24 cellular contexts compared by ENCODE assay signal in genomic region chr6:169119669-169120068, GRCh38.
"Had no signal": no experiment of that assay in that cellular context is flagged by ENCODE, and none has a peak within 500 bp of the region (broad histone marks: within the 10 kb centered on the region; RNA-seq: fewer than 3 reads in every experiment).

No MANE protein-coding gene starts in this region.

- H3K27me3 ChIP-seq: colonic mucosa, esophagus squamous epithelium, foreskin keratinocyte, gastrocnemius medialis, gastroesophageal sphincter had no signal

- H3K27ac Mint-ChIP-seq: dendritic cell treated with granulocyte-macrophage colony-stimulating factor and Interleukin-4, amounts not matched to agents 40 ng/mL and 50 ng/mL, for 4 days; effector memory CD8-positive, alpha-beta T cell; endodermal cell had no signal

- DNase-seq: colonic mucosa; cortex of kidney; dermis blood vessel endothelial cell; dorsolateral prefrontal cortex; effector CD4-positive, alpha-beta T cell; effector CD8-positive, alpha-beta T cell; effector memory CD4-positive, alpha-beta T cell; effector memory CD8-positive, alpha-beta T cell; endodermal cell; erythroblast; esophagus squamous epithelium; foreskin fibroblast; foreskin keratinocyte; foreskin melanocyte; gastrocnemius medialis; glutamatergic neuron; head of caudate nucleus; heart left ventricle; heart right ventricle had no signal

- H3K4me3 ChIP-seq: colonic mucosa, coronary artery, dorsolateral prefrontal cortex, esophagus squamous epithelium, gastrocnemius medialis, gastroesophageal sphincter, heart left ventricle, heart right ventricle had no signal

- H3K4me1 Mint-ChIP-seq: endodermal cell had no signal

- H3K27ac ChIP-seq: colonic mucosa, coronary artery, dorsolateral prefrontal cortex, epithelial cell of prostate, esophagus squamous epithelium, foreskin keratinocyte, gastrocnemius medialis, gastroesophageal sphincter, heart left ventricle, heart right ventricle had no signal

- ATAC-seq: effector memory CD8-positive, alpha-beta T cell; esophagus mucosa; foreskin keratinocyte; gastrocnemius medialis; gastroesophageal sphincter; heart left ventricle; heart right ventricle had no signal

- H3K9me3 Mint-ChIP-seq: effector memory CD8-positive, alpha-beta T cell had no signal

- H3K9me3 ChIP-seq: colonic mucosa, esophagus squamous epithelium, gastrocnemius medialis, heart left ventricle had no signal

- H3K4me1 ChIP-seq: colonic mucosa, esophagus squamous epithelium, foreskin keratinocyte, gastrocnemius medialis, gastroesophageal sphincter, heart right ventricle had no signal

- H3K4me3 Mint-ChIP-seq: dendritic cell treated with granulocyte-macrophage colony-stimulating factor and Interleukin-4, amounts not matched to agents 40 ng/mL and 50 ng/mL, for 4 days; effector memory CD8-positive, alpha-beta T cell; endodermal cell had no signal

- H3K27me3 Mint-ChIP-seq: dendritic cell treated with granulocyte-macrophage colony-stimulating factor and Interleukin-4, amounts not matched to agents 40 ng/mL and 50 ng/mL, for 4 days had no signal

- H3K36me3 ChIP-seq: colonic mucosa, esophagus squamous epithelium, gastrocnemius medialis, gastroesophageal sphincter, heart left ventricle, heart right ventricle had no signal
